In genomic region chr6:11229267-11230043, GRCh38 we compare ENCODE assay signal across 8 cellular contexts. TPM values are rescaled to one million over a fixed set of nuclear protein-coding genes. Genes with fewer than 3 reads are reported as not detected.
DNase-seq lines count a peak whose midpoint lies in the region; ATAC-seq and TF ChIP-seq lines count a peak whose summit lies in the region.

No MANE protein-coding gene starts in this region.

- in situ Hi-C loops in astrocyte of the cerebellum (cut with HindIII; ENCODE audit: low sequenced_read_pairs) = no loop called here

- DNase-seq in HPDE6-E6E7 (ENCODE audit: extremely low spot score) (peak; percentile 28), astrocyte of the cerebellum (ENCODE audit: low read depth) (no peak), immature natural killer cell (no peak), CD1c-positive myeloid dendritic cell (ENCODE audit: extremely low spot score) (no peak), T-helper 2 cell (no peak)
- DNase-seq in stimulated activated CD4-positive, alpha-beta T cell treated with anti-CD3 and anti-CD28 coated beads, Interleukin-15, amount 100 ng/mL, for 24 hours = no peak

- ATAC-seq in GM21423 (IDR thresholded peaks at IDR 0.05; ENCODE audit: unreplicated experiment) = no peak

- peak overlapping the region; percentile 85 for H3K27ac ChIP-seq in skeletal muscle tissue (ENCODE audit: low read depth, low read length)

- peaks cover under 1 to 11% (median 9%) of the 10 kb centered on the region in 3 donors for H3K27me3 Mint-ChIP-seq in immature natural killer cell (ENCODE audit: low read depth in 3 of 3)

- peak overlapping the region; percentile 85 to 96 (median 91) for H3K4me3 Mint-ChIP-seq in immature natural killer cell

- H3K36me3 Mint-ChIP-seq in immature natural killer cell = peaks cover 0 to 7% (median 3%) of the 10 kb centered on the region in 3 donors

- H3K27me3 ChIP-seq in skeletal muscle tissue (ENCODE audit: control insufficient read depth in 3 of 3, insufficient read depth in 3 of 3, low read length in 3 of 3) = no peaks in the 10 kb centered on the region

- H3K4me3 ChIP-seq in astrocyte of the cerebellum (ENCODE audit: low read depth, low read length) = peak overlapping the region; percentile 83
- H3K4me3 ChIP-seq in skeletal muscle tissue (ENCODE audit: low read length in 3 of 3) = peak overlapping the region; percentile 15 to 50 (median 37)

- H3K27ac Mint-ChIP-seq in immature natural killer cell = peak overlapping the region; percentile 94 to 99 (median 99)

- peaks cover 10 to 27% (median 11%) of the 10 kb centered on the region in 3 donors for H3K4me1 ChIP-seq in skeletal muscle tissue (ENCODE audit: control insufficient read depth in 3 of 3, insufficient read depth in 3 of 3, low read length in 3 of 3)

- no peak for TF ChIP-seq CTCF in astrocyte of the cerebellum (IDR thresholded peaks at IDR 0.05; ENCODE audit: low read depth, low read length, missing control alignments)

- no peaks in the 10 kb centered on the region for H3K36me3 ChIP-seq in skeletal muscle tissue (ENCODE audit: control insufficient read depth in 3 of 3, insufficient read depth in 3 of 3, low read length in 3 of 3)

- H3K4me1 Mint-ChIP-seq in immature natural killer cell = peaks cover 83 to 96% of the 10 kb centered on the region in 2 donors

- H3K9me3 ChIP-seq in skeletal muscle tissue (ENCODE audit: control insufficient read depth in 3 of 3, low read length in 3 of 3) = no peaks in the 10 kb centered on the region

- H3K9ac ChIP-seq in skeletal muscle tissue (ENCODE audit: low read depth in 1 of 3, low read length in 3 of 3) = peak overlapping the region; percentile 43 to 63 (median 57)

- H3K9me3 Mint-ChIP-seq in immature natural killer cell = no peaks in the 10 kb centered on the region

RNA-seq across cellular contexts. Expression of gene NEDD9, which starts 3.0 kb away (rescaled TPM):
- polyA plus RNA-seq in immature natural killer cell = 10 to 100 TPM; 26.2 to 73.6 (median 27.6) TPM
- 21.4 TPM for total RNA-seq in skeletal muscle tissue
